Comparison of ENCODE assay signal across 1 cellular context in the genomic region with DNA sequence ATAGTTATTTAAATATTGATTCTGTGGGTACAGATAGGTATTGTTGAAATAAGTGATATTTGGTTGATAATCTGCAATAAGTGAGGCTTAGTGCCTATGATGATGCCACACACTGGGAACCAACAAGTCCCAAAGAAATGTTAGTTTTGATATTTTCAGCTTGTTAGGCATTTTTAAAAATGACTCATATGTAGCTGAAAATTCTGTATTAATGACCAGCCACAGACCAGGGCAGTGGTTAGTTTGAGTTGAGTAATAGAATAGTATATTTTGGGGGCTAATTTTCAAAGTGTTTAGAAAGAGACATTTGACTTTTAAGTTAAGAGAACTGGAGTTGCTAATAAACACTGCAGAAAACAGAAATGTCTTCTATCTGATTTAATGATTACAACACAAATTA.
TF ChIP-seq lines count a peak whose summit lies in the region.

No MANE protein-coding gene starts in this region.

TF ChIP-seq in SK-N-SH treated with all-trans-retinoic acid at 6 μM for 48 hours, 23 proteins besides CTCF, POLR2A, EP300 and RAD21 (continued from another document):
- TF ChIP-seq CSRNP3 (CRISPR knock-in tag; IDR thresholded peaks at IDR 0.05): no peak
- TF ChIP-seq ZNF8 (CRISPR knock-in tag; IDR thresholded peaks at IDR 0.05): no peak
- no peak for TF ChIP-seq ZFP30 (CRISPR knock-in tag; IDR thresholded peaks at IDR 0.05)
- no peak for TF ChIP-seq ZFP3 (CRISPR knock-in tag; IDR thresholded peaks at IDR 0.05)
- no peak for TF ChIP-seq ZNF70 (CRISPR knock-in tag; IDR thresholded peaks at IDR 0.05)
- TF ChIP-seq PATZ1 (CRISPR knock-in tag; IDR thresholded peaks at IDR 0.05; ENCODE audit: borderline replicate concordance): no peak
- no peak for TF ChIP-seq ARNTL (CRISPR knock-in tag; IDR thresholded peaks at IDR 0.05; ENCODE audit: borderline replicate concordance, low read depth)
- no peak for TF ChIP-seq BACH2 (CRISPR knock-in tag; IDR thresholded peaks at IDR 0.05; ENCODE audit: borderline replicate concordance)
TF ChIP-seq in SK-N-SH treated with all-trans-retinoic acid at 6 μM for 48 hours: peak in this region for 0.
